ENCODE assay signal across 9 cellular contexts in genomic region chr21:15514073-15514946, GRCh38.
DNase-seq lines count a peak whose midpoint lies in the region; ATAC-seq and TF ChIP-seq lines count a peak whose summit lies in the region.
"Had no signal": no experiment of that assay in that cellular context is flagged by ENCODE, and none has a peak within 500 bp of the region (broad histone marks: within the 10 kb centered on the region; RNA-seq: fewer than 3 reads in every experiment).

No MANE protein-coding gene starts in this region.

- intact Hi-C loops in Caco-2 (cut with micrococcal nuclease; ENCODE audit: unreplicated experiment) (no loop called here), heart left ventricle (cut with DNase I) (no loop called here)

- H3K4me1 Mint-ChIP-seq in Caco-2 (ENCODE audit: low read depth, unreplicated experiment) = peaks cover 17% of the 10 kb centered on the region
- H3K4me1 Mint-ChIP-seq: neural crest cell had no signal

- no peak for TF ChIP-seq CTCF in Caco-2 (IDR thresholded peaks at IDR 0.05; ENCODE audit: insufficient read depth in 1 of 2, low read depth in 1 of 2, low read length in 1 of 2, severe bottlenecking in 1 of 2, unreplicated experiment in 1 of 2)
- no peak for TF ChIP-seq CTCF in MM.1S (IDR thresholded peaks at IDR 0.05; ENCODE audit: low read length)
- no peak for TF ChIP-seq CTCF in heart left ventricle (IDR thresholded peaks at IDR 0.05)

- no peak for TF ChIP-seq POLR2A in heart left ventricle (IDR thresholded peaks at IDR 0.05)

- CTCF ChIA-PET in Caco-2 (lab: Charles Lee) = no interaction called here

- no peak overlapping the region for H2AFZ ChIP-seq in MM.1S (ENCODE audit: low read length)

- no TSS peak for BruUV-seq in Caco-2 (replicated peaks; lab: Mats Ljungman, UMichigan)

- H3K27ac Mint-ChIP-seq in Caco-2 (ENCODE audit: unreplicated experiment) = no peak overlapping the region

- H3K27me3 Mint-ChIP-seq in Caco-2 (ENCODE audit: insufficient read depth, unreplicated experiment) = no peaks in the 10 kb centered on the region

- H4K20me1 ChIP-seq in MM.1S (ENCODE audit: insufficient read depth, low read length) = no peaks in the 10 kb centered on the region

- H3F3A ChIP-seq in MM.1S (ENCODE audit: insufficient read depth, low read length) = no peaks in the 10 kb centered on the region

- POLR2A ChIA-PET in Caco-2 (lab: Charles Lee) = no interaction called here

- DNase-seq in Caco-2 = peak in 1 of 2 experiments; percentile 36
- peak; percentile 31 for DNase-seq in MM.1S
- DNase-seq in activated T-helper 1 cell treated with anti-CD3 and anti-CD28 coated beads, Interleukin-2, amount 50 U/mL, for 16 hours (ENCODE audit: low read depth in 1 of 2, low spot score in 1 of 2) = peak; percentile 11
- peak; percentile 30 for DNase-seq in stimulated activated CD4-positive, alpha-beta T cell treated with anti-CD3 and anti-CD28 coated beads, Interleukin-4, amount 100 ng/mL, for 1 hour
- no peak for DNase-seq in cortex of kidney (lab: John Stamatoyannopoulos, UW)
- DNase-seq in middle frontal gyrus (ENCODE audit: extremely low spot score, low spot score) = no peak
- DNase-seq in heart left ventricle = no peak

- H3K4me3 Mint-ChIP-seq in Caco-2 (ENCODE audit: unreplicated experiment) = peak overlapping the region; percentile 23
- H3K4me3 Mint-ChIP-seq: neural crest cell had no signal

- H3K9me3 ChIP-seq in Caco-2 = no peaks in the 10 kb centered on the region
- no peaks in the 10 kb centered on the region for H3K9me3 ChIP-seq in MM.1S (replicated peaks; ENCODE audit: insufficient read depth, low read length)
- H3K9me3 ChIP-seq in heart left ventricle = no peaks in the 10 kb centered on the region

- H3K4me2 ChIP-seq in MM.1S (ENCODE audit: low read depth, low read length) = no peak overlapping the region

- no peaks in the 10 kb centered on the region for H3K36me3 Mint-ChIP-seq in Caco-2 (ENCODE audit: insufficient read depth, unreplicated experiment)

- WGBS in heart left ventricle, 4 donors = 72 to 82% (median 78%) methylated on average over 8 of the region's 8 CpGs

- H3K9me2 ChIP-seq in MM.1S (replicated peaks; ENCODE audit: insufficient read depth, low read length) = no peaks in the 10 kb centered on the region

- H3K27me3 ChIP-seq in Caco-2 (replicated peaks; ENCODE audit: control insufficient read depth, insufficient read depth, low read length) = no peaks in the 10 kb centered on the region
- H3K27me3 ChIP-seq in MM.1S (replicated peaks; ENCODE audit: insufficient read depth, low read length) = no peaks in the 10 kb centered on the region
- H3K27me3 ChIP-seq in heart left ventricle = no peaks in the 10 kb centered on the region

- H3K9ac ChIP-seq in MM.1S (ENCODE audit: low read length) = no peak overlapping the region

- no peak overlapping the region for H3K4me3 ChIP-seq in Caco-2 (ENCODE audit: low read depth, low read length)
- no peak overlapping the region for H3K4me3 ChIP-seq in MM.1S (ENCODE audit: low read length)
- no peak overlapping the region for H3K4me3 ChIP-seq in heart left ventricle

- H3K36me3 ChIP-seq in Caco-2 (ENCODE audit: control insufficient read depth, insufficient read depth, low read length) (no peaks in the 10 kb centered on the region), MM.1S (replicated peaks; ENCODE audit: insufficient read depth, low read length) (no peaks in the 10 kb centered on the region), heart left ventricle (no peaks in the 10 kb centered on the region)

- H3K27ac ChIP-seq in MM.1S (ENCODE audit: low read length) (no peak overlapping the region), heart left ventricle (peak overlapping the region in 1 of 12 donors; percentile 43)

- peaks cover 9% of the 10 kb centered on the region for H3K9me3 Mint-ChIP-seq in Caco-2 (ENCODE audit: unreplicated experiment)

- peak; percentile 96 for ATAC-seq in GM21619 (IDR thresholded peaks at IDR 0.05; ENCODE audit: unreplicated experiment)
- ATAC-seq in heart left ventricle = no peak

- H3K4me1 ChIP-seq in Caco-2 = peaks cover 12% of the 10 kb centered on the region; the same call in 1 of the 2 replicates
- H3K4me1 ChIP-seq in MM.1S (ENCODE audit: low read length) = no peaks in the 10 kb centered on the region
- peaks cover 0 to 13% (median 0%) of the 10 kb centered on the region in 12 donors for H3K4me1 ChIP-seq in heart left ventricle

- no peaks in the 10 kb centered on the region for H3K79me2 ChIP-seq in MM.1S (ENCODE audit: low read length)

Comparison
In these comparisons a context has a peak if more than half of its experiments do, and no peak if none do; other contexts are left out.
1. DNase-seq: peak in MM.1S (single experiment), activated T-helper 1 cell treated with anti-CD3 and anti-CD28 coated beads, Interleukin-2, amount 50 U/mL, for 16 hours (2 of 2) and stimulated activated CD4-positive, alpha-beta T cell treated with anti-CD3 and anti-CD28 coated beads, Interleukin-4, amount 100 ng/mL, for 1 hour (single experiment); none in cortex of kidney (single experiment), middle frontal gyrus (single experiment) and heart left ventricle (0 of 5).